Comparison of ENCODE assay signal across 8 cellular contexts in the genomic region with DNA sequence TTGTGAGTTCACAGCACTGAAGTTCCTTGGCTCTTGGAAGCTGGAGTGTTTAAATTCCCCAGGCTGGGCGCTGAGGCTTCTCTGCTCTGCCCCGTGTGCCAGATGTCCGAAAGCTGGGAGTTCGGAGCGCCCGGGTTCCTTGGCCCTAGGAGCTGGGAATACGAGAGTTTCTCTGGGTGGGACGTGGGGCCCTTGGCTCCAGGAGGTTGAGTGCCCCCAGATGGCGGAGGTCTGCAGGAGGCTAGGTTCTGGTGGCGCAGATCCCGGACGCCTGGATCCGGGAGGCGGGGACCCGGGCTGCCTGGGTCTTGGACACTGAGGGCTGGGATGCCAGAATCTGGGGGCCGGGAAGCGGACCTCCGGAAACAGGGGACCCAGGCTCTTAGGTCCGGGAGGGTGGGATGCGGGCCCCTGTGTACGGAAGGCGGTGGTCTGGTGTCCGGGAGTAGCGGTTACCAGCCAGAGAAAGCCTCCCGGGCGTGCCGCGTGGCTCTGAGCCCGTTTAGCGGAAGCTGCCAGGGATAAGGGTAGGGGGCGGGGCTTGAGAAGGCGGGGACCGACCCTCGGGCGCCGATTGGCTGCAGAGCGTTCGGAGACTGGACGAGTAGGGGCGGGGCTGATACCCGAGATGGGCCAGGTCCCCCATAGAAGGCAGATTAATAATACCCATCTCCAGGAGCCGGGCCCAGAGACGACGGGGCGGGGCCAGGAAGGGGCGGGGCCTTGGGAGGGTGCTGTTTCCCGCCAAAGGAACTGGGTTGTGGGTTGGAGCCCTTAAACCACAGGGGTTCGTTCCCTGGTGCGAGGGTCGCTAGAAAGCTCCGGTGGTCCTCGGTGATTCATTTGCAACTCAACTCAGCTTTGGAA. TPM values are rescaled to one million over a fixed set of nuclear protein-coding genes. Genes with fewer than 3 reads are reported as not detected.
DNase-seq lines count a peak whose midpoint lies in the region; ATAC-seq and TF ChIP-seq lines count a peak whose summit lies in the region.

A gene (minus strand): TSS at position 494 of the 867 bp plus-strand sequence. CDS start 629 bp downstream, outside the sequence.

- H3K4me3 Mint-ChIP-seq in brain, result peak within 1 kb of the TSS; percentile 85 to 95 (median 94)

- ATAC-seq in GM18861 (IDR thresholded peaks at IDR 0.05; ENCODE audit: unreplicated experiment) (peak; percentile 33), HG03097 (IDR thresholded peaks at IDR 0.05; ENCODE audit: low FRiP score, unreplicated experiment) (peak; percentile 69)

- H3K9me3 ChIP-seq in iPS-18a (ENCODE audit: control insufficient read depth, low read depth, low read length), result no peaks in the 10 kb centered on the region
- H3K9me3 ChIP-seq in skeletal muscle satellite cell (replicated peaks; ENCODE audit: low read length), result no peaks in the 10 kb centered on the region

- peak within 1 kb of the TSS; percentile 85 for H3K4me3 ChIP-seq in iPS-18a (ENCODE audit: low read length)
- peak within 1 kb of the TSS; percentile 84 for H3K4me3 ChIP-seq in skeletal muscle satellite cell (ENCODE audit: low read length)

- peaks cover 54% of the 10 kb centered on the region for H3K4me1 Mint-ChIP-seq in brain

- peak; percentile 88 for DNase-seq in A172 (ENCODE audit: low spot score)
- peak; percentile 96 for DNase-seq in NCI-H2171 treated with DMSO at 0.1 percent for 48 hours (lab: John Stamatoyannopoulos, UW)
- DNase-seq in UCSD-AML1 (lab: John Stamatoyannopoulos, UW; ENCODE audit: unreplicated experiment), result peak; percentile 98

- H3K9ac ChIP-seq in iPS-18a (ENCODE audit: low read length) (peak within 1 kb of the TSS; percentile 98), skeletal muscle satellite cell (ENCODE audit: low read depth, low read length) (peak within 1 kb of the TSS; percentile 92)

- H3K27ac ChIP-seq in iPS-18a (ENCODE audit: low read length), result peak within 1 kb of the TSS; percentile 69

- H3K27ac Mint-ChIP-seq in brain, result peak within 1 kb of the TSS in 4 of 5 experiments; percentile 66 to 89 (median 82)

- H3K36me3 ChIP-seq in iPS-18a (ENCODE audit: control insufficient read depth, low read depth, low read length), result peaks cover 13% of the 10 kb centered on the region
- peaks cover 11% of the 10 kb centered on the region for H3K36me3 ChIP-seq in skeletal muscle satellite cell (ENCODE audit: insufficient read depth, low read length)

- peaks cover 13% of the 10 kb centered on the region for H3K36me3 Mint-ChIP-seq in brain

- peaks cover 24% of the 10 kb centered on the region for H3K27me3 Mint-ChIP-seq in brain

- H3K27me3 ChIP-seq in iPS-18a (ENCODE audit: control insufficient read depth, insufficient read depth, low read length) (peaks cover 3% of the 10 kb centered on the region), skeletal muscle satellite cell (ENCODE audit: control insufficient read depth, insufficient read depth, low read length) (no peaks in the 10 kb centered on the region)

- TF ChIP-seq CTCF in brain (conservative IDR thresholded peaks at IDR 0.05), result no peak

- H3K9me3 Mint-ChIP-seq in brain, result peaks cover 0 to 2% (median 0%) of the 10 kb centered on the region in 5 experiments

- H3K4me1 ChIP-seq in iPS-18a (ENCODE audit: control insufficient read depth, low read depth, low read length) (peaks cover 12% of the 10 kb centered on the region), skeletal muscle satellite cell (ENCODE audit: control insufficient read depth, insufficient read depth, low read length) (peaks cover 37% of the 10 kb centered on the region)

- peak within 1 kb of the TSS; percentile 93 for H3K4me2 ChIP-seq in skeletal muscle satellite cell (ENCODE audit: low read length)

RNA-seq across cellular contexts. Expression of the gene that starts here (rescaled TPM):
- 57.2 and 58.7 TPM in 2 replicates for total RNA-seq in A172 (2014; rRNA removed; shearing (Covaris generic))
- 175 TPM for polyA plus RNA-seq in brain (ENCODE audit: insufficient read depth, low read depth, low replicate concordance)
- total RNA-seq in skeletal muscle satellite cell (2012; rRNA removed), result 102 and 130 TPM in 2 replicates

Comparison
In these comparisons a context has a peak if more than half of its experiments do, and no peak if none do; other contexts are left out.
1. Peak in every context shown above with its lines: DNase-seq, ATAC-seq, H3K4me3 ChIP-seq and H3K27ac ChIP-seq.